14 cellular contexts compared by ENCODE assay signal in the genomic region with DNA sequence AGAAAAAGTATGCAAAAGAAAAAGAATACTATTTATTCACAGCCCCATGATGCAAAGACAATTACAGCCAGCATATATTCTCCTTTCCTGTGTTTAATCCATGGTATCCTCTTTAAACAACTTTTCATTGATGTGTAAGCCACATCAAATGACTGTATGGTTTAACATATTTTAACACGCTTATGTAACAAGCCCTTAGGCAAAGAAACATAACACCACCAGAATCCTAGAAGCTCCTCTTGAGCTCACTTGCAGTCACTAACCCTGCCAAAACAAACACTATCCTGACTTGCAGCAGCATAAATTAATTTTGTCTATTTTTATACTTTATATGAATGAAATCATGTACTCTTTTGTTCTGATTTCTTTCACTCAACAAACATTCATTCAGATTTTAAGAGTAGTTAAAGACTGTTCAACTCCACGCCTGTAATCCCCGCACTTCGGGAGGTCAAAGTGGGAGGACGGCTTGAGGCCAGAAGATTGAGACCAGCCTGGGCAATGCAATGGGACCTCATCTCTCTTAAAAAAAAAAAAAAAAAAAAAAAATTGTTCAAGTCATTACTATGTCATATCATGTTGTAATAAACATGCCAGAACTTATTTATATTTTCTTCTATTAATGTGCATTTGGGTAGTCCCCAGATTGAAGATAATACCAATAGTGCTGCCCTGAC.
DNase-seq lines count a peak whose midpoint lies in the region; ATAC-seq and TF ChIP-seq lines count a peak whose summit lies in the region.
"Had no signal": no experiment of that assay in that cellular context is flagged by ENCODE, and none has a peak within 500 bp of the region (broad histone marks: within the 10 kb centered on the region; RNA-seq: fewer than 3 reads in every experiment).

No MANE protein-coding gene starts in this region.

- H3K9me3 Mint-ChIP-seq in activated T-helper 17 cell treated with anti-CD3 and anti-CD28 coated beads, Interleukin-2, amount 50 U/mL, for 72 hours, result no peaks in the 10 kb centered on the region

- no peak overlapping the region for H3K4me3 Mint-ChIP-seq in activated T-helper 17 cell treated with anti-CD3 and anti-CD28 coated beads, Interleukin-2, amount 50 U/mL, for 72 hours

- no peak for TF ChIP-seq CTCF in AG04449 (IDR thresholded peaks at IDR 0.05; ENCODE audit: insufficient read depth, low read length, missing control alignments)
- no peak for TF ChIP-seq CTCF in cardiac fibroblast (IDR thresholded peaks at IDR 0.05; ENCODE audit: low read depth, low read length)

- H3K4me1 Mint-ChIP-seq in activated T-helper 17 cell treated with anti-CD3 and anti-CD28 coated beads, Interleukin-2, amount 50 U/mL, for 72 hours, result no peaks in the 10 kb centered on the region

- H3K36me3 Mint-ChIP-seq in activated T-helper 17 cell treated with anti-CD3 and anti-CD28 coated beads, Interleukin-2, amount 50 U/mL, for 72 hours (ENCODE audit: low read depth), result peaks cover 20% of the 10 kb centered on the region

- CTCF ChIA-PET in AG04449 (lab: Yijun Ruan, JAX), result no interaction called here
- CTCF ChIA-PET in HEK293T (lab: Yijun Ruan, JAX), result no interaction called here

- H3K4me3 ChIP-seq in AG04449 (ENCODE audit: low read depth, low read length) (no peak overlapping the region), cardiac fibroblast (replicated peaks in 1 of 2; ENCODE audit: low read depth in 2 of 2, low read length in 2 of 2) (no peak overlapping the region)
- H3K4me3 ChIP-seq: gastrocnemius medialis, lung had no signal

- no peaks in the 10 kb centered on the region for H3K27me3 Mint-ChIP-seq in activated T-helper 17 cell treated with anti-CD3 and anti-CD28 coated beads, Interleukin-2, amount 50 U/mL, for 72 hours

- DNase-seq in AG04449 (ENCODE audit: low read depth, low spot score) (peak; percentile 67), HEK293T (ENCODE audit: extremely low spot score) (peak; percentile 16), NCI-H446 treated with DMSO at 0.1 percent for 48 hours (lab: John Stamatoyannopoulos, UW) (peak; percentile 32), cardiac fibroblast (ENCODE audit: low read depth in 2 of 2) (peak; percentile 29 to 39), ecto neural progenitor cell (ENCODE audit: low spot score) (no peak)
- DNase-seq in stimulated activated CD4-positive, alpha-beta T cell treated with anti-CD3 and anti-CD28 coated beads, Interleukin-1b, Interleukin-23, amount 100 ng/mL, for 48 hours, result no peak
- DNase-seq: AML-193, anterior cingulate cortex, gastrocnemius medialis, Kasumi-1 had no signal

- no peak overlapping the region for H3K27ac Mint-ChIP-seq in activated T-helper 17 cell treated with anti-CD3 and anti-CD28 coated beads, Interleukin-2, amount 50 U/mL, for 72 hours

- POLR2A ChIA-PET in AG04449 (lab: Yijun Ruan, JAX), result no interaction called here
- POLR2A ChIA-PET in HEK293T (lab: Yijun Ruan, JAX), result no interaction called here

- ATAC-seq in activated T-helper 17 cell treated with anti-CD3 and anti-CD28 coated beads, Interleukin-2, amount 50 U/mL, for 72 hours (replicated peaks), result no peak
- no peak for ATAC-seq in GM21515 (IDR thresholded peaks at IDR 0.05; ENCODE audit: unreplicated experiment)
- ATAC-seq: gastrocnemius medialis, SK-N-SH treated with all-trans-retinoic acid at 6 μM for 48 hours had no signal

TF ChIP-seq in HEK293T, 16 proteins besides CTCF, POLR2A, EP300 and RAD21:
- TF ChIP-seq ARNT (IDR thresholded peaks at IDR 0.05) (no peak), NFRKB (IDR thresholded peaks at IDR 0.05) (no peak), TARDBP (IDR thresholded peaks at IDR 0.05) (no peak), HDGF (IDR thresholded peaks at IDR 0.05; ENCODE audit: borderline replicate concordance) (no peak), CTBP1 (IDR thresholded peaks at IDR 0.05; ENCODE audit: borderline replicate concordance) (0 out of 2 replicates have a peak, but pooled peaks have one; percentile 17), SUZ12 (IDR thresholded peaks at IDR 0.05) (no peak), FOXA1 (IDR thresholded peaks at IDR 0.05) (no peak), LEF1 (IDR thresholded peaks at IDR 0.05; ENCODE audit: borderline replicate concordance) (no peak), ZNF384 (IDR thresholded peaks at IDR 0.05) (peak; percentile 22; the same call in 1 of the 2 replicates), BHLHE40 (IDR thresholded peaks at IDR 0.05; ENCODE audit: borderline replicate concordance) (no peak)
- TF ChIP-seq, protein P1, sequence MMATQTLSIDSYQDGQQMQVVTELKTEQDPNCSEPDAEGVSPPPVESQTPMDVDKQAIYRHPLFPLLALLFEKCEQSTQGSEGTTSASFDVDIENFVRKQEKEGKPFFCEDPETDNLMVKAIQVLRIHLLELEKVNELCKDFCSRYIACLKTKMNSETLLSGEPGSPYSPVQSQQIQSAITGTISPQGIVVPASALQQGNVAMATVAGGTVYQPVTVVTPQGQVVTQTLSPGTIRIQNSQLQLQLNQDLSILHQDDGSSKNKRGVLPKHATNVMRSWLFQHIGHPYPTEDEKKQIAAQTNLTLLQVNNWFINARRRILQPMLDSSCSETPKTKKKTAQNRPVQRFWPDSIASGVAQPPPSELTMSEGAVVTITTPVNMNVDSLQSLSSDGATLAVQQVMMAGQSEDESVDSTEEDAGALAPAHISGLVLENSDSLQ (IDR thresholded peaks at IDR 0.05), result no peak

Comparison
In these comparisons a context has a peak if more than half of its experiments do, and no peak if none do; other contexts are left out.
1. DNase-seq: peak in AG04449 (single experiment), HEK293T (single experiment), NCI-H446 treated with DMSO at 0.1 percent for 48 hours (single experiment) and cardiac fibroblast (2 of 2); none in stimulated activated CD4-positive, alpha-beta T cell treated with anti-CD3 and anti-CD28 coated beads, Interleukin-1b, Interleukin-23, amount 100 ng/mL, for 48 hours (single experiment) and ecto neural progenitor cell (single experiment).